ENCODE assay signal across 8 cellular contexts in the genomic region with DNA sequence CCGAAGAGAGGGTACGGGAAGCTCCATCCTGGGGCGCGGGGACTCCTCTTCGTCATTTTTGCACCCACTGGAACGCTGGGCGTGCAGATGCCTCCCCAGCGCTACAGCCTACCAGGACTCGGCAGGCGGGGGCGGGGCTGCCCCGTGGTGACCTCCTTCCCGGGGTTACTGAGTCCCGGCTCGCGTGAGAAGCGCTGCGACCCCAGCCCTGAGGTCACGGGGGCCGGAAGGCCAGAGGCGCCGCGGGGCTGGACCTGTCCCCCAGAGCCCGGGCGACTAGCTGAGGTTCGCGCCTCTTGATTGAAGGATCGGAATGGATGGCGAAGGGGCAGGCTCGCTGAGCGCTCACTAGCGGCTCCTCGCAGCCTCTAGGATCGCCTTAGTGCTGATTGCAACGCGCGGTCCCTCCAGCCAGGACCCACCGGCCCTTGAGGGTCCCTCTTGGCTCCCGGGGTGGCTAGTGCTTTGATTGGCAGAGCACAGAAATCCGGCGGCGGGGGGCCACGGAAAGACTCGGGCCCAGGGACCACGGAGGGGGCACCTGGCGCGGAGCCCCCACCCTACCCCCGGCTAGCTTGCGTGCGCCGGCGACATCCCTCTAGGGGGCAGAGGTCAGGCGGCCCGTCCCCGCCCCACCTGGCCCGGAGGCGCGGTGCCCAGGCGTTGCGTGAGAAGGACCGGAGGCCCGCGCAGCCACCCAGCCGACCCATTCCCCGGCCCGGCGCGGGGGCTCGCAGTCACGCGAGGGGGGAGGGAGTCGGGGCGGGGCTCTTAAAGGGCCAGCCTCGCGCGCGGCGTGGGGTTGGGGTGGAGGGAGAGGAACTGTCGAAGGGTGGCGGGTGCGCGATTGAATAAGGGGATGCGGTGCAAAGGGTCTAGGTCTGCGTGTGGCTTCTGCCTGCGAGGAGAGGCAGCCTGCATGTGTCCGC. TPM values are rescaled to one million over a fixed set of nuclear protein-coding genes. Genes with fewer than 3 reads are reported as not detected.
DNase-seq lines count a peak whose midpoint lies in the region; ATAC-seq and TF ChIP-seq lines count a peak whose summit lies in the region.

No MANE protein-coding gene starts in this region.

- peaks cover 36% of the 10 kb centered on the region for H3K27me3 Mint-ChIP-seq in activated naive CD4-positive, alpha-beta T cell treated with anti-CD3 and anti-CD28 coated beads, Interleukin-2, amount 10 ng/mL, durations not matched to agents 7 days and 5 days

- H3K9me3 Mint-ChIP-seq in activated naive CD4-positive, alpha-beta T cell treated with anti-CD3 and anti-CD28 coated beads, Interleukin-2, amount 10 ng/mL, durations not matched to agents 7 days and 5 days: no peaks in the 10 kb centered on the region

- H3K4me1 ChIP-seq in RWPE2 (ENCODE audit: insufficient read depth, poor library complexity, severe bottlenecking) (no peaks in the 10 kb centered on the region), right cardiac atrium (ENCODE audit: control insufficient read depth, insufficient read depth, low read length) (no peaks in the 10 kb centered on the region), gastrocnemius medialis (peaks cover 13 to 25% of the 10 kb centered on the region in 2 donors)

- H3K4me3 Mint-ChIP-seq in activated naive CD4-positive, alpha-beta T cell treated with anti-CD3 and anti-CD28 coated beads, Interleukin-2, amount 10 ng/mL, durations not matched to agents 7 days and 5 days: peak overlapping the region; percentile 78

- CTCF ChIA-PET in activated naive CD4-positive, alpha-beta T cell treated with anti-CD3 and anti-CD28 coated beads, Interleukin-2, amount 10 ng/mL, durations not matched to agents 7 days and 5 days (lab: Charles Lee): interaction anchor here (0.5 to 1.3 kb wide), 3 partner anchors 92 to 276 kb away, joined by 3 to 4 read pairs (median 3); no protein-coding TSS in a partner anchor

- in situ Hi-C loops in gastrocnemius medialis (cut with MboI; ENCODE audit: low sequenced_read_pairs in 4 of 4): no loop called here

- intact Hi-C loops in right cardiac atrium (cut with DNase I) (no loop called here), gastrocnemius medialis (cut with DNase I; ENCODE audit: low total_unique reads) (no loop called here)

- DNase-seq in AG09309 (ENCODE audit: low read depth): no peak
- DNase-seq in GM19238 (ENCODE audit: insufficient read length, low spot score): peak; percentile 51
- DNase-seq in RWPE2 (ENCODE audit: low spot score): no peak
- DNase-seq in activated naive CD4-positive, alpha-beta T cell treated with anti-CD3 and anti-CD28 coated beads, Interleukin-2, amount 10 ng/mL, durations not matched to agents 7 days and 5 days: peak; percentile 81
- peak; percentile 40 to 82 (median 80) for DNase-seq in right cardiac atrium
- DNase-seq in gastrocnemius medialis: no peak
- DNase-seq in kidney tubule cell (ENCODE audit: low spot score): no peak

- peaks cover 6% of the 10 kb centered on the region for H3K36me3 Mint-ChIP-seq in activated naive CD4-positive, alpha-beta T cell treated with anti-CD3 and anti-CD28 coated beads, Interleukin-2, amount 10 ng/mL, durations not matched to agents 7 days and 5 days

- H3K4me3 ChIP-seq in AG09309 (ENCODE audit: control insufficient read depth, low read depth, low read length) (peak overlapping the region; percentile 50), RWPE2 (ENCODE audit: severe bottlenecking) (peak overlapping the region; percentile 47), right cardiac atrium (ENCODE audit: low read length) (peak overlapping the region; percentile 74), gastrocnemius medialis (peak overlapping the region; percentile 66 to 88 (median 68))

- H3K27ac ChIP-seq in RWPE2 (ENCODE audit: poor library complexity, severe bottlenecking) (no peak overlapping the region), right cardiac atrium (ENCODE audit: low read length) (no peak overlapping the region), gastrocnemius medialis (peak overlapping the region in 3 of 4 donors; percentile 62 to 69 (median 68))

- H3K27me3 ChIP-seq in RWPE2 (ENCODE audit: insufficient read depth, poor library complexity, severe bottlenecking) (peaks cover 10% of the 10 kb centered on the region), right cardiac atrium (ENCODE audit: control insufficient read depth, insufficient read depth) (no peaks in the 10 kb centered on the region), gastrocnemius medialis (peaks cover 0 to 5% (median 0%) of the 10 kb centered on the region in 3 donors)

- TF ChIP-seq CTCF in AG09309 (IDR thresholded peaks at IDR 0.05; ENCODE audit: control insufficient read depth, insufficient read depth, low read depth, low read length, missing control alignments): no peak
- peak; percentile 32 for TF ChIP-seq CTCF in RWPE2 (IDR thresholded peaks at IDR 0.05; ENCODE audit: poor library complexity, severe bottlenecking)
- TF ChIP-seq CTCF in gastrocnemius medialis (IDR thresholded peaks at IDR 0.05 in 4 of 5, conservative IDR thresholded peaks at IDR 0.05 in 1 of 5): no peak

- peak overlapping the region; percentile 89 for H3K27ac Mint-ChIP-seq in activated naive CD4-positive, alpha-beta T cell treated with anti-CD3 and anti-CD28 coated beads, Interleukin-2, amount 10 ng/mL, durations not matched to agents 7 days and 5 days

- H3K9me3 ChIP-seq in RWPE2 (ENCODE audit: severe bottlenecking) (no peaks in the 10 kb centered on the region), right cardiac atrium (ENCODE audit: control insufficient read depth, low read length) (no peaks in the 10 kb centered on the region), gastrocnemius medialis (no peaks in the 10 kb centered on the region)

- WGBS in right cardiac atrium: 2% methylated on average over 86 of the region's 86 CpGs

- TF ChIP-seq POLR2A in gastrocnemius medialis (IDR thresholded peaks at IDR 0.05): peak in 1 of 2 donors; percentile 5

- no peaks in the 10 kb centered on the region for H3K36me3 ChIP-seq in RWPE2 (ENCODE audit: low read depth)
- no peaks in the 10 kb centered on the region for H3K36me3 ChIP-seq in gastrocnemius medialis

- ATAC-seq in RWPE2 (ENCODE audit: low read depth): peak; percentile 67
- ATAC-seq in right cardiac atrium: peak; percentile 60 to 66
- peak; percentile 36 to 46 for ATAC-seq in gastrocnemius medialis
- ATAC-seq in HG03520 (IDR thresholded peaks at IDR 0.05; ENCODE audit: unreplicated experiment): no peak

- peaks cover 36% of the 10 kb centered on the region for H3K4me1 Mint-ChIP-seq in activated naive CD4-positive, alpha-beta T cell treated with anti-CD3 and anti-CD28 coated beads, Interleukin-2, amount 10 ng/mL, durations not matched to agents 7 days and 5 days

RNA-seq across cellular contexts. Expression of gene CYP1A1, which starts 0.8 kb away (rescaled TPM):
- 1 to 10 TPM in 1 of 4 donors, under 1 TPM in 1, not detected in 2; 0.12 to 1.1 TPM for total RNA-seq in right cardiac atrium
- 0.59 TPM for polyA plus RNA-seq in right cardiac atrium
- total RNA-seq in gastrocnemius medialis: 1 to 10 TPM in 2 of 4 donors, under 1 TPM in 2; 0.41 to 3.0 (median 1.6) TPM

RNA-seq across cellular contexts. Expression of gene CYP1A2, which starts 22.5 kb away (rescaled TPM):
- total RNA-seq in right cardiac atrium (not detected), gastrocnemius medialis (not detected)
- polyA plus RNA-seq in right cardiac atrium: 0.07 TPM

RNA-seq across cellular contexts. Expression of gene EDC3, which starts 30.3 kb away (rescaled TPM):
- total RNA-seq in right cardiac atrium (10 to 100 TPM; 14.1 to 19.7 (median 17.2) TPM), gastrocnemius medialis (10 to 100 TPM in 3 of 4 donors, 1 to 10 TPM in 1; 7.9 to 19.4 (median 11.6) TPM)
- 8.6 TPM for polyA plus RNA-seq in right cardiac atrium

RNA-seq across cellular contexts. Expression of gene CSK, which starts 55.8 kb away (rescaled TPM):
- 10 to 100 TPM; 52.9 to 68.3 (median 60.9) TPM for total RNA-seq in right cardiac atrium
- 44.3 TPM for polyA plus RNA-seq in right cardiac atrium
- 10 to 100 TPM in 2 of 4 donors, 1 to 10 TPM in 2; 6.4 to 11.7 (median 10.8) TPM for total RNA-seq in gastrocnemius medialis

Comparison
In these comparisons a context has a peak if more than half of its experiments do, and no peak if none do; other contexts are left out.
1. DNase-seq: peak in GM19238 (single experiment), activated naive CD4-positive, alpha-beta T cell treated with anti-CD3 and anti-CD28 coated beads, Interleukin-2, amount 10 ng/mL, durations not matched to agents 7 days and 5 days (single experiment) and right cardiac atrium (3 of 3); none in AG09309 (single experiment), RWPE2 (single experiment), gastrocnemius medialis (0 of 2) and kidney tubule cell (single experiment).
2. H3K27ac ChIP-seq: peak in gastrocnemius medialis (3 of 4); none in RWPE2 (single experiment) and right cardiac atrium (single experiment).
3. Peak in every context shown above with its lines, with median percentiles within 50 percentile points of each other: H3K4me3 ChIP-seq.